ENCODE assay signal across 9 cellular contexts in genomic region chr7:142412551-142413193, GRCh38.
DNase-seq lines count a peak whose midpoint lies in the region; ATAC-seq and TF ChIP-seq lines count a peak whose summit lies in the region.
"Had no signal": no experiment of that assay in that cellular context is flagged by ENCODE, and none has a peak within 500 bp of the region (broad histone marks: within the 10 kb centered on the region; RNA-seq: fewer than 3 reads in every experiment).

No MANE protein-coding gene starts in this region.

- H3K36me3 Mint-ChIP-seq in stimulated activated effector memory CD8-positive, alpha-beta T cell treated with anti-CD3 and anti-CD28 coated beads, Interleukin-12 subunit alpha, Interleukin-12 subunit beta, amount 100 ng/mL, for 72 hours: no peaks in the 10 kb centered on the region
- H3K36me3 Mint-ChIP-seq: naive B cell had no signal

- in situ Hi-C loops in GM13976 (cut with MboI; ENCODE audit: low sequenced_read_pairs, unreplicated experiment): no loop called here

- H3K27ac Mint-ChIP-seq in stimulated activated effector memory CD8-positive, alpha-beta T cell treated with anti-CD3 and anti-CD28 coated beads, Interleukin-12 subunit alpha, Interleukin-12 subunit beta, amount 100 ng/mL, for 72 hours: no peak overlapping the region

- H3K4me3 ChIP-seq in NB4 (ENCODE audit: low read depth, low read length): no peak overlapping the region

- peak; percentile 85 for ATAC-seq in HG02642 (IDR thresholded peaks at IDR 0.05; ENCODE audit: poor library complexity, unreplicated experiment)
- peak; percentile 59 for ATAC-seq in stimulated activated effector memory CD8-positive, alpha-beta T cell treated with anti-CD3 and anti-CD28 coated beads, Interleukin-12 subunit alpha, Interleukin-12 subunit beta, amount 100 ng/mL, for 72 hours

- H3K9me3 Mint-ChIP-seq in stimulated activated effector memory CD8-positive, alpha-beta T cell treated with anti-CD3 and anti-CD28 coated beads, Interleukin-12 subunit alpha, Interleukin-12 subunit beta, amount 100 ng/mL, for 72 hours: no peaks in the 10 kb centered on the region

- TF ChIP-seq CTCF in GM13976 (IDR thresholded peaks at IDR 0.05; ENCODE audit: borderline replicate concordance, control extremely low read depth, extremely low read depth, insufficient read depth, missing control alignments) (peak; percentile 73), NB4 (IDR thresholded peaks at IDR 0.05; ENCODE audit: low read depth, low read length) (peak; percentile 98)

- no peak overlapping the region for H3K4me3 Mint-ChIP-seq in stimulated activated effector memory CD8-positive, alpha-beta T cell treated with anti-CD3 and anti-CD28 coated beads, Interleukin-12 subunit alpha, Interleukin-12 subunit beta, amount 100 ng/mL, for 72 hours
- H3K4me3 Mint-ChIP-seq: naive B cell had no signal

- no peaks in the 10 kb centered on the region for H3K4me1 Mint-ChIP-seq in stimulated activated effector memory CD8-positive, alpha-beta T cell treated with anti-CD3 and anti-CD28 coated beads, Interleukin-12 subunit alpha, Interleukin-12 subunit beta, amount 100 ng/mL, for 72 hours
- H3K4me1 Mint-ChIP-seq: naive B cell had no signal

- no peak for TF ChIP-seq POLR2A in NB4 (IDR thresholded peaks at IDR 0.05; ENCODE audit: extremely low read depth, insufficient read length)

- peak; percentile 69 for DNase-seq in AG08396 (ENCODE audit: low spot score)
- peak; percentile 52 for DNase-seq in GM13976 (ENCODE audit: low spot score)
- DNase-seq in NB4 (ENCODE audit: low read depth): peak; percentile 80
- peak; percentile 6 for DNase-seq in activated T-helper 9 cell treated with anti-CD3 and anti-CD28 coated beads, Interleukin-2, amount 50 U/mL, for 16 hours (ENCODE audit: low read depth)
- peak; percentile 79 for DNase-seq in iPS-NIHi7 (ENCODE audit: extremely low spot score)
- DNase-seq in stimulated activated effector memory CD8-positive, alpha-beta T cell treated with anti-CD3 and anti-CD28 coated beads, Interleukin-12 subunit alpha, Interleukin-12 subunit beta, amount 100 ng/mL, for 72 hours (ENCODE audit: low spot score in 2 of 2): peak in 1 of 2 donors; percentile 54
- DNase-seq in NCI-H1694 (lab: John Stamatoyannopoulos, UW): no peak
- DNase-seq: naive B cell had no signal
